Comparison of ENCODE assay signal across 26 cellular contexts in the genomic region with DNA sequence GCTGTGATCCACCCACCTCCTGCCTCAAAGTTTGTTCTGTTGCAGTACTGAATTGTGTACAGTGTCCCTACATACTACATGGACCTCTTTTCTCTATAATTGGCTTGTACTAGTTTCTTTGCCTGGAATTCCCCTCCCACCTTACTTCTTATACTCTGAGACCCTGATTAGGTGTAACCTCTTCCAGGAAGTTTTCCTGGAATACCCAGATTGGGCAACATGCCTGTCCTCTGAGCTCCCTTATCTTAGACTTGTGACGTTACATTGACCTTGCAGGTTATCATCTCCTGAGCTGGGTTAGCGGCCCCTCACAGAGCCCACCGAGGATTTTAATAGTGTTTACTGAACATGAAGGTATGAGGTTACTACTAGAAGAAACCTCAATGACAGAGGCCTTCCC.
"Had no signal": no experiment of that assay in that cellular context is flagged by ENCODE, and none has a peak within 500 bp of the region (broad histone marks: within the 10 kb centered on the region; RNA-seq: fewer than 3 reads in every experiment).

No MANE protein-coding gene starts in this region.

- H3K4me3 ChIP-seq: SK-N-MC had no signal

- ATAC-seq: activated T-helper 17 cell treated with anti-CD3 and anti-CD28 coated beads, Interleukin-2, amount 50 U/mL, for 72 hours; Panc1; Right ventricle myocardium inferior had no signal

- H3K27ac ChIP-seq: brain microvascular endothelial cell, SK-N-MC, VCaP had no signal

- H3K36me3 ChIP-seq: brain microvascular endothelial cell had no signal

- H3K27me3 ChIP-seq: brain microvascular endothelial cell had no signal

- DNase-seq: activated CD4-positive, alpha-beta memory T cell treated with anti-CD3 and anti-CD28 coated beads, Interleukin-2, amount 10 ng/mL, durations not matched to agents 7 days and 5 days; activated CD4-positive, alpha-beta T cell treated with anti-CD3 and anti-CD28 coated beads, Interleukin-2, amount 10 ng/mL, durations not matched to agents 7 days and 5 days; activated CD4-positive, CD25-positive, alpha-beta regulatory T cell; activated gamma-delta T cell; activated naive CD4-positive, alpha-beta T cell treated with anti-CD3 and anti-CD28 coated beads for 36 hours; activated T-cell treated with anti-CD3 and anti-CD28 coated beads for 4 hours; activated T-cell treated with anti-CD3 and anti-CD28 coated beads, Interleukin-2, amount 50 U/mL, for 48 hours; amygdala; brain microvascular endothelial cell; Kasumi-1; KBM-7; NCI-H1092; NCI-H1417; NCI-H2029; NCI-H345; NCI-H510A; NCI-H69; NK-92 treated with Interleukin-12 subunit alpha and Interleukin-12 subunit beta, amount 100 ng/mL, for 24 hours; OCI-M1; RPMI8226; T-helper 1 cell had no signal
